9 cellular contexts compared by ENCODE assay signal in the genomic region with DNA sequence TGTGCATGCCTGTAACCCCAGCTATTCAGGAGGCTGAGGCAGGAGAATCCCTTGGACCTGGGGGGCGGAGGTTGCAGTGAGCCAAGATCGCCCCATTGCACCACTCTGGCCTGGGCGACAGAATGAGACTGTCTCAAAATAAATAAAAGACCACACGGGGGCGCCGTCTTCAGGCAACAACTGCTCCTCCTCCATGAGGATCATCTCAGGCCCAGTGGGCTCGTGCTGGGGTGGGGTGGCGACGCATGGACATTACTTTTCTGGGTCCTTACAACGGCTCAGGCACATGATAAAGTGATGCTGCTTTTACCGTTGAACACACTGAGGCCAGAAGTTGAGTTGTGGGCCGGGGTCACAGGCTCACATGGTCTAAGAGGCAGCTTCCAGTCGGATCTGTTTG. TPM values are rescaled to one million over a fixed set of nuclear protein-coding genes. Genes with fewer than 3 reads are reported as not detected.
A peak's percentile ranks its signal among the peaks of the same experiment; 100 is the strongest.
DNase-seq lines count a peak whose midpoint lies in the region; ATAC-seq and TF ChIP-seq lines count a peak whose summit lies in the region.
"Had no signal": no experiment of that assay in that cellular context is flagged by ENCODE, and none has a peak within 500 bp of the region (broad histone marks: within the 10 kb centered on the region; RNA-seq: fewer than 3 reads in every experiment).

No MANE protein-coding gene starts in this region.

- H3K36me3 ChIP-seq in CD8-positive, alpha-beta T cell (ENCODE audit: insufficient read depth, low read length), result no peaks in the 10 kb centered on the region
- H3K36me3 ChIP-seq in HAP-1 (replicated peaks), result no peaks in the 10 kb centered on the region

- no peak overlapping the region for H3K4me3 ChIP-seq in CD8-positive, alpha-beta T cell (ENCODE audit: low read depth, low read length)
- H3K4me3 ChIP-seq in HAP-1, result no peak overlapping the region
- H3K4me3 ChIP-seq: lung had no signal

- H3K9me3 Mint-ChIP-seq in CD8-positive, alpha-beta T cell, result no peaks in the 10 kb centered on the region
- no peaks in the 10 kb centered on the region for H3K9me3 Mint-ChIP-seq in osteocyte (ENCODE audit: unreplicated experiment)

- H3K4me1 ChIP-seq in CD8-positive, alpha-beta T cell (ENCODE audit: insufficient read depth, low read length), result peaks cover 53% of the 10 kb centered on the region
- no peaks in the 10 kb centered on the region for H3K4me1 ChIP-seq in HAP-1

- peaks cover 44% of the 10 kb centered on the region for H3K4me1 Mint-ChIP-seq in CD8-positive, alpha-beta T cell (ENCODE audit: low read depth)
- peaks cover 3% of the 10 kb centered on the region for H3K4me1 Mint-ChIP-seq in osteocyte (ENCODE audit: unreplicated experiment)

- H3K27me3 ChIP-seq in CD8-positive, alpha-beta T cell (ENCODE audit: insufficient read depth, low read length), result no peaks in the 10 kb centered on the region
- no peaks in the 10 kb centered on the region for H3K27me3 ChIP-seq in HAP-1 (ENCODE audit: low read depth)

- H3K4me3 Mint-ChIP-seq in CD8-positive, alpha-beta T cell, result no peak overlapping the region
- H3K4me3 Mint-ChIP-seq in osteocyte (ENCODE audit: unreplicated experiment), result no peak overlapping the region

- peak; percentile 33 for ATAC-seq in CD8-positive, alpha-beta T cell
- no peak for ATAC-seq in HG03457 (IDR thresholded peaks at IDR 0.05; ENCODE audit: unreplicated experiment)
- ATAC-seq in GM18520 (IDR thresholded peaks at IDR 0.05; ENCODE audit: unreplicated experiment), result no peak

- POLR2A ChIA-PET in CD8-positive, alpha-beta T cell (lab: Charles Lee), result no interaction called here

- H3K9me3 ChIP-seq in CD8-positive, alpha-beta T cell (ENCODE audit: low read length), result no peaks in the 10 kb centered on the region
- no peaks in the 10 kb centered on the region for H3K9me3 ChIP-seq in HAP-1

- in situ Hi-C loops in HAP-1 (cut with MboI; ENCODE audit: low sequenced_read_pairs), result no loop called here

- no peaks in the 10 kb centered on the region for H3K36me3 Mint-ChIP-seq in CD8-positive, alpha-beta T cell
- H3K36me3 Mint-ChIP-seq in osteocyte (ENCODE audit: unreplicated experiment), result no peaks in the 10 kb centered on the region

- TF ChIP-seq CTCF in CD8-positive, alpha-beta T cell (IDR thresholded peaks at IDR 0.05), result peak; percentile 52
- peak; percentile 49 for TF ChIP-seq CTCF in osteocyte (IDR thresholded peaks at IDR 0.05)

- intact Hi-C loops in CD8-positive, alpha-beta T cell (cut with DNase I, micrococcal nuclease), result no loop called here

- H3K27ac ChIP-seq in CD8-positive, alpha-beta T cell (ENCODE audit: low read depth, low read length), result no peak overlapping the region

- H3K27me3 Mint-ChIP-seq in CD8-positive, alpha-beta T cell (ENCODE audit: low read depth), result peaks cover 2% of the 10 kb centered on the region
- no peaks in the 10 kb centered on the region for H3K27me3 Mint-ChIP-seq in osteocyte (ENCODE audit: unreplicated experiment)

- H3K27ac Mint-ChIP-seq in CD8-positive, alpha-beta T cell, result no peak overlapping the region
- H3K27ac Mint-ChIP-seq in osteocyte (ENCODE audit: unreplicated experiment), result no peak overlapping the region

- CTCF ChIA-PET in CD8-positive, alpha-beta T cell (lab: Charles Lee), result interaction anchor here (0.5 to 1.6 kb wide), 7 partner anchors 10 to 1460 kb away, joined by 3 to 7 read pairs (median 4); no protein-coding TSS in a partner anchor

- DNase-seq in CD8-positive, alpha-beta T cell, result peak in 3 of 7 experiments; percentile 42 to 55 (median 44)
- DNase-seq in HAP-1 (ENCODE audit: low spot score in 2 of 2), result peak; percentile 12 to 80
- DNase-seq in SK-N-DZ (ENCODE audit: low spot score), result peak; percentile 52
- peak; percentile 23 for DNase-seq in effector CD8-positive, alpha-beta T cell (lab: John Stamatoyannopoulos, UW)
- no peak for DNase-seq in osteocyte (ENCODE audit: extremely low spot score, unreplicated experiment)
- no peak for DNase-seq in islet precursor cell

RNA-seq across cellular contexts. Expression of gene PRMT7, which starts 56.2 kb away (rescaled TPM):
- 10 to 100 TPM; 53.8 to 58.7 TPM for total RNA-seq in CD8-positive, alpha-beta T cell
- polyA plus RNA-seq in SK-N-DZ (2014; cell fraction: cytosol; rRNA removed), result 53.7 and 60.6 TPM in 2 replicates
- 116 and 144 TPM in 2 replicates for polyA plus RNA-seq in SK-N-DZ (2014; cell fraction: nucleus; rRNA removed)
- total RNA-seq in osteocyte, result 38.4 and 43.5 TPM in 2 replicates

RNA-seq across cellular contexts. Expression of gene SLC7A6OS, which starts 56.3 kb away (rescaled TPM):
- 10 to 100 TPM; 39.4 to 44.2 TPM for total RNA-seq in CD8-positive, alpha-beta T cell
- polyA plus RNA-seq in SK-N-DZ (2014; cell fraction: cytosol; rRNA removed), result 14.8 and 15.7 TPM in 2 replicates
- polyA plus RNA-seq in SK-N-DZ (2014; cell fraction: nucleus; rRNA removed), result 33.2 and 43.1 TPM in 2 replicates
- 14.2 and 18.4 TPM in 2 replicates for total RNA-seq in osteocyte

Comparison
In these comparisons a context has a peak if more than half of its experiments do, and no peak if none do; other contexts are left out.
1. DNase-seq: peak in HAP-1 (2 of 2), SK-N-DZ (single experiment) and effector CD8-positive, alpha-beta T cell (single experiment); none in osteocyte (single experiment) and islet precursor cell (single experiment).